Comparison of ENCODE assay signal across 1 cellular context in genomic region chr16:30351586-30352419, GRCh38.
TF ChIP-seq lines count a peak whose summit lies in the region.

No MANE protein-coding gene starts in this region.

TF ChIP-seq in K562, 482 proteins besides CTCF, POLR2A, EP300 and RAD21:
- TF ChIP-seq NR2C1 (IDR thresholded peaks at IDR 0.05) (no peak), NR2C1 (tag; IDR thresholded peaks at IDR 0.05) (no peak), SPI1 (IDR thresholded peaks at IDR 0.05; ENCODE audit: borderline replicate concordance, low read depth, low read length) (no peak), SFPQ (IDR thresholded peaks at IDR 0.05; ENCODE audit: low read depth, low read length) (no peak), POLR2G (IDR thresholded peaks at IDR 0.05; ENCODE audit: low read depth, low read length) (0 out of 2 replicates have a peak, but pooled peaks have one; percentile 12)
TF ChIP-seq in K562: peak in this region for 1.
